ENCODE assay signal across 8 cellular contexts in genomic region chr1:228416217-228416971, GRCh38. TPM values are rescaled to one million over a fixed set of nuclear protein-coding genes. Genes with fewer than 3 reads are reported as not detected.
A peak's percentile ranks its signal among the peaks of the same experiment; 100 is the strongest.
DNase-seq lines count a peak whose midpoint lies in the region; ATAC-seq and TF ChIP-seq lines count a peak whose summit lies in the region.

Gene TRIM17 (minus strand): TSS chr1:228416861. CDS start chr1:228415072, 1,789 bp downstream.

- H3K79me2 ChIP-seq in fibroblast of lung (ENCODE audit: control insufficient read depth, insufficient read depth, low read length) = no peaks in the 10 kb centered on the region

- no peak within 1 kb of the TSS for H2AFZ ChIP-seq in fibroblast of lung (ENCODE audit: low read length)

- peaks cover 12% of the 10 kb centered on the region for H3K27me3 ChIP-seq in fibroblast of lung (ENCODE audit: control insufficient read depth, insufficient read depth, low read length)

- H3K9ac ChIP-seq in fibroblast of lung (ENCODE audit: insufficient read depth, low read length) = no peak within 1 kb of the TSS

- H4K20me1 ChIP-seq in fibroblast of lung (ENCODE audit: control insufficient read depth, extremely low read depth, insufficient read depth, low read length) = no peaks in the 10 kb centered on the region

- DNase-seq in AG08395 (ENCODE audit: low spot score) (peak; percentile 24), fibroblast of lung (ENCODE audit: low read depth in 2 of 2) (peak in 1 of 2 donors; percentile 23), occipital lobe (lab: John Stamatoyannopoulos, UW) (peak; percentile 48), globus pallidus (ENCODE audit: low spot score) (no peak)
- DNase-seq in activated T-cell treated with anti-CD3 and anti-CD28 coated beads, Interleukin-2, amount 50 U/mL, for 1 hour = peak; percentile 58
- no peak for DNase-seq in central memory CD4-positive, alpha-beta T cell

- peak; percentile 25 to 29 for TF ChIP-seq CTCF in fibroblast of lung (conservative IDR thresholded peaks at IDR 0.05 in 1 of 2, IDR thresholded peaks at IDR 0.05 in 1 of 2; ENCODE audit: low read depth in 1 of 2, low read length in 2 of 2)

- peak within 1 kb of the TSS; percentile 71 for H3K4me2 ChIP-seq in fibroblast of lung (ENCODE audit: extremely low read depth, insufficient read depth, low read length)

- H3K9me3 ChIP-seq in fibroblast of lung (ENCODE audit: control insufficient read depth, insufficient read depth, low read depth, low read length) = no peaks in the 10 kb centered on the region

- H3K36me3 ChIP-seq in fibroblast of lung (ENCODE audit: control insufficient read depth, insufficient read depth, low read length) = no peaks in the 10 kb centered on the region

- peak within 1 kb of the TSS in 3 of 4 experiments; percentile 12 to 51 (median 47) for H3K4me3 ChIP-seq in fibroblast of lung (replicated peaks in 1 of 4; ENCODE audit: control extremely low read depth in 1 of 4, insufficient read depth in 1 of 4, low read depth in 3 of 4, low read length in 4 of 4)

- ATAC-seq in HG03354 (IDR thresholded peaks at IDR 0.05; ENCODE audit: poor library complexity, severe bottlenecking, unreplicated experiment) (peak; percentile 42), GM21447 (IDR thresholded peaks at IDR 0.05; ENCODE audit: unreplicated experiment) (no peak)

- no peak within 1 kb of the TSS for H3K27ac ChIP-seq in fibroblast of lung (ENCODE audit: insufficient read depth, low read length)

- H3K4me1 ChIP-seq in fibroblast of lung (ENCODE audit: control insufficient read depth, extremely low read depth, insufficient read depth, low read length) = no peaks in the 10 kb centered on the region

RNA-seq across cellular contexts. Expression of gene TRIM17, which starts in this region (rescaled TPM):
- total RNA-seq in fibroblast of lung (0.17 and 0.26 TPM in 2 replicates), occipital lobe (0.78 TPM)
- polyA plus RNA-seq in fibroblast of lung = 0.07 and 0.12 TPM in 2 replicates
- 0.22 TPM in 2 replicates for polyA plus RNA-seq in fibroblast of lung (2012)
- polyA minus RNA-seq in fibroblast of lung (ENCODE audit: low replicate concordance) = not detected in 2 replicates

Comparison
In these comparisons a context has a peak if more than half of its experiments do, and no peak if none do; other contexts are left out.
1. Peak in DNase-seq in occipital lobe; RNA of the gene not detected or under 1 TPM.
2. DNase-seq: peak in AG08395 (single experiment) and activated T-cell treated with anti-CD3 and anti-CD28 coated beads, Interleukin-2, amount 50 U/mL, for 1 hour (single experiment); none in central memory CD4-positive, alpha-beta T cell (single experiment) and globus pallidus (single experiment).